8 cellular contexts compared by ENCODE assay signal in the genomic region with DNA sequence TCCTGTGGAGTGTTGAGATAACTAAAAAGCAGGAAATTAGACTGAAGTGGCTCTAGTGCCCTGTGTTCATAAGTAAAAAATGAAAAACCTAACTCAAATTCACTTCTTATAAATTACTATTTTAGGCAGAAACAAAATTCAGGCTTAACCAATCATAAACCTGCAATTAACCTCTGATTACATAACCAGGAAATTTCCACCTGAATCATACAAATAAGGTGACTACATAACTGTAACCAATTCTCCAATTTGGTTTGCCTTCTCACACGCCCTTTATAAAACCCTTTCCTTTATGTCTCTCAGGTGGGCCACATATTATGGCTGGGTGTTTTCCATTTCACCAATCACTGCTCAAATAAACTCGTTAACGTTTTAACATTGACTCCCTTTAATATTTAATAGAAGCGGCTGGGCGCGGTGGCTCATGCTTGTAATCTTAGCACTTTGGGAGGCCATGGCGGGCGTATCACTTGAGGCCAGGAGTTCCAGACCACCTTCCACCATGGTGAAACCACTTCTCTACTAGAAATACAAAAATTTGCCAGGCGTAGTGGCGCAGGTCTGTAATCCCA. TPM values are rescaled to one million over a fixed set of nuclear protein-coding genes. Genes with fewer than 3 reads are reported as not detected.
DNase-seq lines count a peak whose midpoint lies in the region; ATAC-seq and TF ChIP-seq lines count a peak whose summit lies in the region.

No MANE protein-coding gene starts in this region.

- H3K9me3 Mint-ChIP-seq in stimulated activated naive CD8-positive, alpha-beta T cell treated with anti-CD3 and anti-CD28 coated beads, Interleukin-15, amount 100 ng/mL, for 72 hours, result no peaks in the 10 kb centered on the region

- DNase-seq in AG10803 (ENCODE audit: low read depth), result no peak
- peak; percentile 40 for DNase-seq in inferior parietal cortex (ENCODE audit: extremely low spot score)
- DNase-seq in stimulated activated naive CD8-positive, alpha-beta T cell treated with anti-CD3 and anti-CD28 coated beads, Interleukin-15, amount 100 ng/mL, for 72 hours, result peak in 1 of 2 donors; percentile 13
- no peak for DNase-seq in NCI-H1436 treated with DMSO at 0.1 percent for 48 hours (lab: John Stamatoyannopoulos, UW)
- no peak for DNase-seq in GM10266 (ENCODE audit: extremely low spot score)
- no peak for DNase-seq in sciatic nerve (ENCODE audit: low spot score)

- H3K27ac Mint-ChIP-seq in stimulated activated naive CD8-positive, alpha-beta T cell treated with anti-CD3 and anti-CD28 coated beads, Interleukin-15, amount 100 ng/mL, for 72 hours, result peak overlapping the region; percentile 97 to 98

- H3K27me3 Mint-ChIP-seq in stimulated activated naive CD8-positive, alpha-beta T cell treated with anti-CD3 and anti-CD28 coated beads, Interleukin-15, amount 100 ng/mL, for 72 hours, result no peaks in the 10 kb centered on the region

- ATAC-seq in HG02981 (IDR thresholded peaks at IDR 0.05; ENCODE audit: unreplicated experiment) (peak; percentile 16), sciatic nerve (no peak)
- no peak for ATAC-seq in stimulated activated naive CD8-positive, alpha-beta T cell treated with anti-CD3 and anti-CD28 coated beads, Interleukin-15, amount 100 ng/mL, for 72 hours

- H3K4me3 Mint-ChIP-seq in stimulated activated naive CD8-positive, alpha-beta T cell treated with anti-CD3 and anti-CD28 coated beads, Interleukin-15, amount 100 ng/mL, for 72 hours, result peak overlapping the region; percentile 95 to 96

- peak overlapping the region; percentile 87 for H3K27ac ChIP-seq in angular gyrus (ENCODE audit: low read depth, low read length)

- intact Hi-C loops in sciatic nerve (cut with DNase I), result no loop called here

- TF ChIP-seq CTCF in AG10803 (conservative IDR thresholded peaks at IDR 0.05; ENCODE audit: low read length) (no peak), GM10266 (IDR thresholded peaks at IDR 0.05; ENCODE audit: control insufficient read depth, insufficient read depth, low read depth, missing control alignments) (no peak)

- H3K4me3 ChIP-seq in AG10803 (ENCODE audit: low read length), result peak overlapping the region; percentile 95

- peaks cover 20% of the 10 kb centered on the region for H3K4me1 Mint-ChIP-seq in stimulated activated naive CD8-positive, alpha-beta T cell treated with anti-CD3 and anti-CD28 coated beads, Interleukin-15, amount 100 ng/mL, for 72 hours

RNA-seq across cellular contexts. Expression of a gene that starts 22.9 kb away (rescaled TPM):
- total RNA-seq in sciatic nerve, result 1.7 TPM
